In the genomic region with DNA sequence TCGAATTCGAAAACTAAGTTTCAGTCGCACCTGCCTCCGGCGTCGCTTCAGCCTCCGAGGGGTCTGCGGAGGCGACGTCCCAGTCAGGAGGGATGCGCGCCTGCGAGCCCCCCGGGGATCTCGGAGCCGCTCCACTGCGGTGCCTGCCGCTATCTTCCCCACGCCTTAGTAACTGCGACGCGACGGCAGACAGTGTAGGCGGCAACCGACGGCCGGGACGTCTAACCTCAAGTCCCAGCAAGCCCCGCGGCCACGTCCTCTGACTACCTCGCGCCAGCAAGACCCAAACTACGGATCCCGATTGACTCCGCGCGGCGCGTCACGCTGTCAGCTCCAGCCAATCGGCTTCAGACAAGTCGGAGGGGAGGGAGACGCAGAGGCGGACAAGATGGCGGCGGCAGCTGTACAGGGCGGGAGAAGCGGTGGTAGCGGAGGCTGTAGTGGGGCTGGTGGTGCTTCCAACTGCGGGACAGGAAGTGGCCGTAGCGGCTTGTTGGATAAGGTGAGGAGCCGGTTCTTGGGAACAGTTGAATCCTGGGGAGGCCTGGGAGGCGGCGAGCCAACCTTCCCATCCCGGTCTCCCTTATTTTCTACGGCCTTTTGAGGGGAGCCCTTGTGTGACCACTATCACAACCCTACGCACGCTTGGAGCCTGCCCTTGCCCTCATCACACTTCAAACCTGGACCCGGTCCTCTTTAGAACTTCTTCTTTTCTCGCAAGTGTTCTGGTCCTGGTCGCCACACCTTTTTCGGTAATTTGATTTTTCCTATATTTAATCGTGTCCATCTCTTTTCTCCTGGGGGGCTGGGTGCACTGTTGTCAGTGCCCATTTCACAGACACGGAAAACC, we compare ENCODE assay signal across 8 cellular contexts. TPM values are rescaled to one million over a fixed set of nuclear protein-coding genes. Genes with fewer than 3 reads are reported as not detected.
DNase-seq lines count a peak whose midpoint lies in the region; ATAC-seq lines count a peak whose summit lies in the region.

A gene (plus strand): TSS at position 369 of the 850 bp plus-strand sequence. CDS start 20 bp downstream, at position 389.
A gene with protein sequence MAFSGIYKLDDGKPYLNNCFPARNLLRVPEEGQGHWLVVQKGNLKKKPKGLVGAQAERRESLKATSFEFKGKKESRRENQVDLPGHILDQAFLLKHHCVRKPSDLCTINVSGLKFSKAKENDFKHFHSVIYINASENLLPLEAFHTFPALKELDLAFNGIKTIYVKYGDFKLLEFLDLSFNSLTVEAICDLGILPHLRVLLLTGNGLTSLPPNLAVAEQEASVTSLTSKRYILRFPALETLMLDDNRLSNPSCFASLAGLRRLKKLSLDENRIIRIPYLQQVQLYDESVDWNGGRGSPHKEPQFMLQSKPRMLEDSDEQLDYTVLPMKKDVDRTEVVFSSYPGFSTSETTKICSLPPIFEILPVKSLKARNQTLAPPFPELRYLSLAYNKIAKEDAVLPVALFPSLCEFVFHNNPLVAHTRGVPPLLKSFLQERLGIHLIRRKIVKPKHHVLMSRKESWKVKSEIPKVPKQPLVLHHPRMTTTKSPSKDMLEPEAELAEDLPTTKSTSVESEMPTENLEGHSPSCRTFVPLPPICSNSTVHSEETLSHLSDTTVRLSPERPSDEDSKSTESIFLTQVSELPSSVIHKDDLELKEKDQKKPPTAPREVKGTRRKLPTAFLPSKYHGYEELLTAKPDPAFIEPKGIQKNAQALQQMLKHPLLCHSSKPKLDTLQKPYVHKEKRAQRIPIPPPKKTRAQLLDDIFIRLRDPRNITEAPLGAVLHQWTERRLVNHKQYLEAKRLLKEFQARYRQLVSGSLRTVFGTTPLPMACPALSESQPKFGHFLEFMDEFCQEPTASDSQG (minus strand): TSS at position 194 of the 850 bp plus-strand sequence. CDS start 8,213 bp downstream, outside the sequence.

- ATAC-seq in GM19328 (IDR thresholded peaks at IDR 0.05; ENCODE audit: unreplicated experiment) (peak; percentile 93), HG03520 (IDR thresholded peaks at IDR 0.05; ENCODE audit: unreplicated experiment) (peak; percentile 79), left lobe of liver (peak; percentile 98)

- H3K4me1 ChIP-seq in BLaER1: peaks cover 47% of the 10 kb centered on the region

- no peaks in the 10 kb centered on the region for H3K27me3 ChIP-seq in BLaER1

- peak within 1 kb of the TSS; percentile 89 for H3K4me2 ChIP-seq in BLaER1

- no peaks in the 10 kb centered on the region for H3K27me3 Mint-ChIP-seq in dendritic cell treated with granulocyte-macrophage colony-stimulating factor and Interleukin-4, amounts not matched to agents 40 ng/mL and 50 ng/mL, for 4 days

- H3K36me3 ChIP-seq in BLaER1: peaks cover 27% of the 10 kb centered on the region

- peak within 1 kb of the TSS; percentile 96 for H3K27ac Mint-ChIP-seq in dendritic cell treated with granulocyte-macrophage colony-stimulating factor and Interleukin-4, amounts not matched to agents 40 ng/mL and 50 ng/mL, for 4 days

- intact Hi-C loops in dendritic cell treated with granulocyte-macrophage colony-stimulating factor and Interleukin-4, amounts not matched to agents 40 ng/mL and 50 ng/mL, for 4 days (cut with micrococcal nuclease): loop anchor here (2.0 kb wide), 1 partner anchor 40 kb away; a partner anchor contains a TSS

- H3K36me3 Mint-ChIP-seq in dendritic cell treated with granulocyte-macrophage colony-stimulating factor and Interleukin-4, amounts not matched to agents 40 ng/mL and 50 ng/mL, for 4 days (ENCODE audit: low read depth): peaks cover 54% of the 10 kb centered on the region

- H3K4me3 ChIP-seq in BLaER1: peak within 1 kb of the TSS; percentile 93

- no peaks in the 10 kb centered on the region for H3K9me3 ChIP-seq in BLaER1

- peak within 1 kb of the TSS; percentile 85 for H3K4me3 Mint-ChIP-seq in dendritic cell treated with granulocyte-macrophage colony-stimulating factor and Interleukin-4, amounts not matched to agents 40 ng/mL and 50 ng/mL, for 4 days

- H3K4me1 Mint-ChIP-seq in dendritic cell treated with granulocyte-macrophage colony-stimulating factor and Interleukin-4, amounts not matched to agents 40 ng/mL and 50 ng/mL, for 4 days (ENCODE audit: low read depth): peaks cover 49% of the 10 kb centered on the region

- peaks cover 42% of the 10 kb centered on the region for H4K20me1 ChIP-seq in BLaER1

- peak within 1 kb of the TSS; percentile 97 for H3K9ac ChIP-seq in BLaER1

- DNase-seq in NCI-H69 (lab: John Stamatoyannopoulos, UW) (peak; percentile 100), left lobe of liver (ENCODE audit: low spot score) (peak; percentile 99)
- DNase-seq in activated CD4-positive, alpha-beta T cell treated with anti-CD3 and anti-CD28 coated beads, Interleukin-2, amount 50 U/mL, for 24 hours (ENCODE audit: low read depth in 1 of 2, low spot score in 1 of 2): peak; percentile 94 to 98
- peak; percentile 98 for DNase-seq in stimulated activated CD4-positive, alpha-beta T cell treated with anti-CD3 and anti-CD28 coated beads, Interleukin-2, amount 100 ng/mL, for 4 hours (ENCODE audit: low read depth)

- H3K27ac ChIP-seq in BLaER1: peak within 1 kb of the TSS; percentile 94

- no peaks in the 10 kb centered on the region for H3K9me3 Mint-ChIP-seq in dendritic cell treated with granulocyte-macrophage colony-stimulating factor and Interleukin-4, amounts not matched to agents 40 ng/mL and 50 ng/mL, for 4 days

RNA-seq across cellular contexts. Expression of the first gene that starts in this region (rescaled TPM):
- 104 TPM for total RNA-seq in left lobe of liver

RNA-seq across cellular contexts. Expression of the second gene that starts in this region (rescaled TPM):
- 12.2 TPM for total RNA-seq in left lobe of liver

Comparison
In these comparisons a context has a peak if more than half of its experiments do, and no peak if none do; other contexts are left out.
1. Peak in every context shown above with its lines: DNase-seq, ATAC-seq, H3K4me3 ChIP-seq and H3K27ac ChIP-seq.